Comparison of ENCODE assay signal across 8 cellular contexts in the genomic region with DNA sequence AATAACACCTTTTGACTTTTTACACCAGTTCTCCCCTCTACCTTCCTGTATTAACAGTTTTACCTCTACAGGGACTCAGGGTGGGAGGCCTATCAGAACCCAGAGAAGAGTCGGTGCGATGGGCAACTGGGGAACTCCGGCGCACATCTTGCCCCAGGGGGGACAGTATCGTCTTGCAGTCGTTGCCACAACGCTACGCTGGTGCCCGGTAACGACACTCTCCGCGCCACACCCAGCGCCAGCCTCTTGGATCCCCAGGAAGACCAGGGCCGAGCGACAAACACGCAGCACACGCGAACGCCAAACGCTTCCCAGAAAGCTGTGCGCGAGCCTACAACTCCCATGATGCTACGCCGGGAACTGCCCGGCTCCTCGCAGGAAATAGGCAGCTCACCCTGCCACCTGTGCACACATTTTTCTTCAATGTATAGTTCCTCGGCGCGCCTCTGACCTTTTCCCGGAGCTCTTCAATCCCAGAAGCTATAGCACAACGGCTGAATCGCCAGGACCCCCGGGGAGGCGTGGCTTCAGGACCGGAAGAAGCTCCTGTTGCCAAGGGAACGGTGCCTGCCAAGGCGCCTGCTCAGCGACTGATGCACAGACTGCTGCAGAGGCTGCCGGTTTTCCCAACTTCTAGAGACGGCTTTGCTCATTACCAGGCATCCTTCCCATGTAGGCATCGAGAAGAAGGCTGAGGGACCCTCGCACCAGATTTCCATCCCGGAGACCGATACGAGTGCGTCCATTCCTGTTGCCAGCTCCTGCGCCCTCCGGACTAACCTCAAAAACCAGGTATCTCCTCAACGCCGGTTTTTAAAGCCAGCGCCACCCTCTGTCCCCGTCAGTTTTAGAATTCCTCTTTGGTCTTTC. TPM values are rescaled to one million over a fixed set of nuclear protein-coding genes. Genes with fewer than 3 reads are reported as not detected.
DNase-seq lines count a peak whose midpoint lies in the region; ATAC-seq and TF ChIP-seq lines count a peak whose summit lies in the region.

A gene with protein sequence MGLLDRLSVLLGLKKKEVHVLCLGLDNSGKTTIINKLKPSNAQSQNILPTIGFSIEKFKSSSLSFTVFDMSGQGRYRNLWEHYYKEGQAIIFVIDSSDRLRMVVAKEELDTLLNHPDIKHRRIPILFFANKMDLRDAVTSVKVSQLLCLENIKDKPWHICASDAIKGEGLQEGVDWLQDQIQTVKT (plus strand): TSS at position 573 of the 870 bp plus-strand sequence. CDS start 3,350 bp downstream, outside the sequence.

- no peaks in the 10 kb centered on the region for H3K36me3 ChIP-seq in kidney epithelial cell (ENCODE audit: control insufficient read depth, insufficient read depth, low read length)

- H3K27me3 ChIP-seq in kidney epithelial cell (ENCODE audit: control insufficient read depth, insufficient read depth, low read length), result no peaks in the 10 kb centered on the region

- H3K4me3 ChIP-seq in kidney epithelial cell (ENCODE audit: low read depth, low read length), result peak within 1 kb of the TSS; percentile 58

- TF ChIP-seq CTCF in kidney epithelial cell (IDR thresholded peaks at IDR 0.05; ENCODE audit: insufficient read depth, low read length, poor library complexity, severe bottlenecking), result peak; percentile 8

- ATAC-seq in GM19043 (IDR thresholded peaks at IDR 0.05; ENCODE audit: low read depth, unreplicated experiment) (peak; percentile 93), HG03354 (IDR thresholded peaks at IDR 0.05; ENCODE audit: poor library complexity, severe bottlenecking, unreplicated experiment) (peak; percentile 95)

- peak; percentile 93 for DNase-seq in Ammon's horn (ENCODE audit: low spot score)
- DNase-seq in NCI-H345 treated with DMSO at 0.1 percent for 48 hours (lab: John Stamatoyannopoulos, UW; ENCODE audit: unreplicated experiment), result peak; percentile 59
- DNase-seq in activated CD4-positive, alpha-beta T cell treated with anti-CD3 and anti-CD28 coated beads for 1 hour, result peak; percentile 58
- DNase-seq in cerebellum (ENCODE audit: low spot score), result peak; percentile 85
- peak; percentile 58 for DNase-seq in kidney epithelial cell (ENCODE audit: low read depth)
- DNase-seq in stimulated activated CD4-positive, alpha-beta T cell treated with anti-CD3 and anti-CD28 coated beads, Interleukin-15, amount 100 ng/mL, for 24 hours, result peak; percentile 83

RNA-seq across cellular contexts. Expression of the gene that starts here (rescaled TPM):
- total RNA-seq in cerebellum (25.1 TPM), kidney epithelial cell (7.0 and 13.0 TPM in 2 replicates)

Comparison
In these comparisons a context has a peak if more than half of its experiments do, and no peak if none do; other contexts are left out.
1. Peak in every context shown above with its lines: DNase-seq, ATAC-seq and H3K4me3 ChIP-seq.